Comparison of ENCODE assay signal across 20 cellular contexts in genomic region chr16:69083306-69083941, GRCh38. TPM values are rescaled to one million over a fixed set of nuclear protein-coding genes. Genes with fewer than 3 reads are reported as not detected.
DNase-seq lines count a peak whose midpoint lies in the region; ATAC-seq and TF ChIP-seq lines count a peak whose summit lies in the region.
"Had no signal": no experiment of that assay in that cellular context is flagged by ENCODE, and none has a peak within 500 bp of the region (broad histone marks: within the 10 kb centered on the region; RNA-seq: fewer than 3 reads in every experiment).

No MANE protein-coding gene starts in this region.

- peaks cover 25 to 28% of the 10 kb centered on the region in 2 donors for H3K4me1 ChIP-seq in thyroid gland
- H3K4me1 ChIP-seq: Caco-2, testis had no signal

- POLR2A ChIA-PET in activated CD4-positive, alpha-beta T cell treated with anti-CD3 and anti-CD28 coated beads for 36 hours (lab: Charles Lee) = no interaction called here

- no peaks in the 10 kb centered on the region for H3K9me3 ChIP-seq in thyroid gland
- H3K9me3 ChIP-seq: Caco-2, neutrophil, testis had no signal

- no peaks in the 10 kb centered on the region for H3K27me3 Mint-ChIP-seq in activated CD4-positive, alpha-beta T cell treated with anti-CD3 and anti-CD28 coated beads for 36 hours
- H3K27me3 Mint-ChIP-seq: activated naive CD8-positive, alpha-beta T cell treated with anti-CD3 and anti-CD28 coated beads, Interleukin-2, amount 10 ng/mL, durations not matched to agents 7 days and 5 days had no signal

- H3K36me3 ChIP-seq in thyroid gland = no peaks in the 10 kb centered on the region

- no peak overlapping the region for H3K27ac Mint-ChIP-seq in activated CD4-positive, alpha-beta T cell treated with anti-CD3 and anti-CD28 coated beads for 36 hours
- H3K27ac Mint-ChIP-seq: activated naive CD8-positive, alpha-beta T cell treated with anti-CD3 and anti-CD28 coated beads, Interleukin-2, amount 10 ng/mL, durations not matched to agents 7 days and 5 days had no signal

- H3K27ac ChIP-seq in thyroid gland = peak overlapping the region; percentile 12 to 59 (median 48)
- H3K27ac ChIP-seq: HL-60, neutrophil, testis had no signal

- WGBS in thyroid gland, 2 donors = 69 to 94% methylated on average over 8 to 16 of the region's 16 CpGs

- intact Hi-C loops in activated CD4-positive, alpha-beta T cell treated with anti-CD3 and anti-CD28 coated beads for 36 hours (cut with DNase I, micrococcal nuclease) = no loop called here
- intact Hi-C loops in thyroid gland (cut with DNase I) = no loop called here

- TF ChIP-seq POLR2A in NB4 (IDR thresholded peaks at IDR 0.05; ENCODE audit: extremely low read depth, insufficient read length) = no peak
- no peak for TF ChIP-seq POLR2A in thyroid gland (IDR thresholded peaks at IDR 0.05)

- H3K4me3 ChIP-seq in NB4 (ENCODE audit: low read depth, low read length) (no peak overlapping the region), thyroid gland (replicated peaks in 1 of 3) (no peak overlapping the region)
- H3K4me3 ChIP-seq: testis had no signal

- TF ChIP-seq CTCF in NB4 (IDR thresholded peaks at IDR 0.05; ENCODE audit: low read depth, low read length) = peak; percentile 40
- TF ChIP-seq CTCF in thyroid gland (IDR thresholded peaks at IDR 0.05) = peak in 3 of 6 experiments; percentile 31 to 45 (median 32)

- peaks cover 8% of the 10 kb centered on the region for H3K36me3 Mint-ChIP-seq in activated CD4-positive, alpha-beta T cell treated with anti-CD3 and anti-CD28 coated beads for 36 hours (ENCODE audit: low read depth)

- no peak overlapping the region for H3K4me3 Mint-ChIP-seq in activated CD4-positive, alpha-beta T cell treated with anti-CD3 and anti-CD28 coated beads for 36 hours
- H3K4me3 Mint-ChIP-seq: activated naive CD8-positive, alpha-beta T cell treated with anti-CD3 and anti-CD28 coated beads, Interleukin-2, amount 10 ng/mL, durations not matched to agents 7 days and 5 days had no signal

- DNase-seq in activated CD4-positive, alpha-beta T cell treated with anti-CD3 and anti-CD28 coated beads for 36 hours = peak; percentile 23
- no peak for DNase-seq in activated CD4-positive, alpha-beta T cell treated with anti-CD3 and anti-CD28 coated beads for 1 hour
- DNase-seq in NB4 (ENCODE audit: low read depth) (no peak), iPS-NIHi7 (ENCODE audit: extremely low spot score) (peak; percentile 65), thyroid gland (peak in 1 of 2 donors; percentile 37), NCI-H2227 treated with DMSO at 0.1 percent for 48 hours (lab: John Stamatoyannopoulos, UW) (no peak), AG20443 (ENCODE audit: low spot score) (no peak)
- DNase-seq: activated CD4-positive, alpha-beta T cell treated with anti-CD3 and anti-CD28 coated beads for 48 hours; activated naive CD8-positive, alpha-beta T cell treated with anti-CD3 and anti-CD28 coated beads, Interleukin-2, amount 10 ng/mL, durations not matched to agents 7 days and 5 days; Caco-2; effector CD8-positive, alpha-beta T cell; NCI-H187 treated with DMSO at 0.1 percent for 48 hours; NCI-H748 treated with DMSO at 0.1 percent for 48 hours; stimulated activated CD8-positive, alpha-beta memory T cell treated with anti-CD3 and anti-CD28 coated beads, Interleukin-4, amount 100 ng/mL, for 48 hours; T-helper 2 cell; testis had no signal

- H3K9me3 Mint-ChIP-seq in activated CD4-positive, alpha-beta T cell treated with anti-CD3 and anti-CD28 coated beads for 36 hours (ENCODE audit: low read depth) = no peaks in the 10 kb centered on the region
- H3K9me3 Mint-ChIP-seq: activated naive CD8-positive, alpha-beta T cell treated with anti-CD3 and anti-CD28 coated beads, Interleukin-2, amount 10 ng/mL, durations not matched to agents 7 days and 5 days had no signal

- H3K4me1 Mint-ChIP-seq in activated CD4-positive, alpha-beta T cell treated with anti-CD3 and anti-CD28 coated beads for 36 hours = peaks cover under 1% of the 10 kb centered on the region

- ATAC-seq in activated CD4-positive, alpha-beta T cell treated with anti-CD3 and anti-CD28 coated beads for 36 hours = no peak
- no peak for ATAC-seq in GM18502 (IDR thresholded peaks at IDR 0.05; ENCODE audit: poor library complexity, unreplicated experiment)
- ATAC-seq: sciatic nerve had no signal

- H3K27me3 ChIP-seq in thyroid gland = no peaks in the 10 kb centered on the region
- H3K27me3 ChIP-seq: neutrophil, testis had no signal

- CTCF ChIA-PET in activated CD4-positive, alpha-beta T cell treated with anti-CD3 and anti-CD28 coated beads for 36 hours (lab: Charles Lee) = no interaction called here

RNA-seq across cellular contexts. Expression of gene HAS3, which starts 22.0 kb away (rescaled TPM):
- total RNA-seq in activated CD4-positive, alpha-beta T cell treated with anti-CD3 and anti-CD28 coated beads for 36 hours = under 1 TPM; 0.39 to 0.42 TPM
- 1 to 10 TPM; 3.5 to 9.1 (median 7.5) TPM for total RNA-seq in thyroid gland

RNA-seq across cellular contexts. Expression of gene CHTF8, which starts 49.0 kb away (rescaled TPM):
- total RNA-seq in activated CD4-positive, alpha-beta T cell treated with anti-CD3 and anti-CD28 coated beads for 36 hours = 100 to 1,000 TPM; 153 to 194 TPM
- total RNA-seq in thyroid gland = 100 to 1,000 TPM in 3 of 4 donors, 10 to 100 TPM in 1; 95.8 to 124 (median 104) TPM

RNA-seq across cellular contexts. Expression of gene UTP4, which starts 49.0 kb away (rescaled TPM):
- total RNA-seq in activated CD4-positive, alpha-beta T cell treated with anti-CD3 and anti-CD28 coated beads for 36 hours = 100 to 1,000 TPM; 102 to 119 TPM
- 10 to 100 TPM; 22.4 to 33.1 (median 24.1) TPM for total RNA-seq in thyroid gland

Comparison
In these comparisons a context has a peak if more than half of its experiments do, and no peak if none do; other contexts are left out.
1. DNase-seq: peak in activated CD4-positive, alpha-beta T cell treated with anti-CD3 and anti-CD28 coated beads for 36 hours (single experiment) and iPS-NIHi7 (single experiment); none in activated CD4-positive, alpha-beta T cell treated with anti-CD3 and anti-CD28 coated beads for 1 hour (single experiment), NB4 (single experiment), NCI-H2227 treated with DMSO at 0.1 percent for 48 hours (single experiment) and AG20443 (single experiment).